In the genomic region with DNA sequence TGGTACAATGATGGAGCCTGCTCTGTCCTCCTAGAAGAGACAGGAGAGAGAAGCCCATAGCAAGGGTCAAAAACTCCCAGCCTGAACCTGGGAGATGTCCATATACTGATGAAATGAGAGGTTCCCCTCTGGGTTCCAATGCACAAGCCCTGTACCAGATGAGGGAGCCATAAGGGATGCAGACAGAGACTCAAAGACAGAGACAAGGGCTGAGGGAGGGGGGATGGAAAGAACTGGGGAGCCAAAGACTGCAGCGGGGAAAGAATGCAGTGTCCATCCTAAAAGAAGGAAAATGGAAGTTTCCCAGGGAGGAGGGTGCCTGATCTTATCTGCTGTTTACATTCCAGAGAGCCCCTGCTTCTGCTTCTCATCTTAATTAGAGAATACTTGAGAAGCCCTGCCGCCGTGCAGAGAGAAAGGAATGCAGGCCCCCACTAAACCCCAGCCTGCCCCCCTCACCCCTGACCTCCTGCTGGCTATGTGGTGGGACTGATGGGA, we compare ENCODE assay signal across 12 cellular contexts. TPM values are rescaled to one million over a fixed set of nuclear protein-coding genes. Genes with fewer than 3 reads are reported as not detected.
DNase-seq lines count a peak whose midpoint lies in the region; ATAC-seq and TF ChIP-seq lines count a peak whose summit lies in the region.
"Had no signal": no experiment of that assay in that cellular context is flagged by ENCODE, and none has a peak within 500 bp of the region (broad histone marks: within the 10 kb centered on the region; RNA-seq: fewer than 3 reads in every experiment).

No MANE protein-coding gene starts in this region.

- POLR2A ChIA-PET in AG04449 (lab: Yijun Ruan, JAX) (no interaction called here), HEK293 (lab: Yijun Ruan, JAX) (interaction anchor here (1.0 to 5.1 kb wide), 4 partner anchors 20 to 103 kb away, joined by 3 to 115 read pairs (median 4); a partner anchor contains a TSS)

- H3K4me3 ChIP-seq in AG04449 (ENCODE audit: low read depth, low read length) (no peak overlapping the region), HEK293 (ENCODE audit: low read depth, low read length) (no peak overlapping the region), mesodermal cell (ENCODE audit: extremely low read depth, insufficient read depth, low read length, poor library complexity, severe bottlenecking) (no peak overlapping the region), heart left ventricle (no peak overlapping the region)
- H3K4me3 ChIP-seq: breast epithelium, GM12878 had no signal

- intact Hi-C loops in heart left ventricle (cut with DNase I), result loop anchor here in 8 of 10 donors (5.0 to 10.0 kb wide), 6 partner anchors 74 to 822 kb away; no protein-coding TSS in a partner anchor

- CTCF ChIA-PET in AG04449 (lab: Yijun Ruan, JAX) (interaction anchor here (1.3 to 21.5 kb wide), 5 partner anchors 12 to 820 kb away, joined by 3 to 1953 read pairs (median 28); no protein-coding TSS in a partner anchor), HEK293 (lab: Yijun Ruan, JAX) (interaction anchor here (0.6 to 21.2 kb wide), 6 partner anchors 76 to 836 kb away, joined by 3 to 835 read pairs (median 32); a partner anchor contains a TSS)

- no peak for TF ChIP-seq POLR2A in heart left ventricle (IDR thresholded peaks at IDR 0.05)

- TF ChIP-seq CTCF in AG04449 (IDR thresholded peaks at IDR 0.05; ENCODE audit: insufficient read depth, low read length, missing control alignments) (peak; percentile 20), HEK293 (tag by site-specific recombination; IDR thresholded peaks at IDR 0.05) (no peak), heart left ventricle (IDR thresholded peaks at IDR 0.05) (no peak)

- no peaks in the 10 kb centered on the region for H3K36me3 ChIP-seq in HEK293 (ENCODE audit: control insufficient read depth in 2 of 2, insufficient read depth in 1 of 2, low read length in 2 of 2)
- H3K36me3 ChIP-seq in mesodermal cell (ENCODE audit: control insufficient read depth, insufficient read depth, low read length), result no peaks in the 10 kb centered on the region
- no peaks in the 10 kb centered on the region for H3K36me3 ChIP-seq in heart left ventricle
- H3K36me3 ChIP-seq: breast epithelium had no signal

- no peaks in the 10 kb centered on the region for H3K9me3 ChIP-seq in HEK293 (ENCODE audit: control insufficient read depth, insufficient read depth, low read depth, low read length)
- no peaks in the 10 kb centered on the region for H3K9me3 ChIP-seq in mesodermal cell (ENCODE audit: control insufficient read depth, low read length)
- H3K9me3 ChIP-seq in heart left ventricle, result no peaks in the 10 kb centered on the region
- H3K9me3 ChIP-seq: breast epithelium had no signal

- H3K27me3 ChIP-seq in heart left ventricle, result peaks cover 0 to 25% (median 0%) of the 10 kb centered on the region in 9 donors
- H3K27me3 ChIP-seq: breast epithelium had no signal

- WGBS in mesodermal cell (ENCODE audit: insufficient coverage in 2 of 2), 2 experiments, result 0 to 11% methylated on average over 1 of the region's 3 CpGs
- WGBS in heart left ventricle, 4 donors, result 29 to 48% (median 37%) methylated on average over 3 of the region's 3 CpGs

- H3K4me1 ChIP-seq in HEK293 (ENCODE audit: control insufficient read depth, insufficient read depth, low read length) (no peaks in the 10 kb centered on the region; the same call in 1 of the 2 replicates), mesodermal cell (ENCODE audit: control insufficient read depth, insufficient read depth, low read length, poor library complexity, severe bottlenecking) (peaks cover 56% of the 10 kb centered on the region), heart left ventricle (peaks cover 0 to 16% (median 0%) of the 10 kb centered on the region in 12 donors)

- DNase-seq in AG04449 (ENCODE audit: low read depth, low spot score) (peak; percentile 69), astrocyte of the hippocampus (ENCODE audit: low read depth, low spot score) (peak; percentile 82), heart left ventricle (no peak), glomerular visceral epithelial cell (ENCODE audit: extremely low spot score) (no peak), COR-L47 (lab: John Stamatoyannopoulos, UW) (no peak)
- DNase-seq: occipital lobe had no signal

- ATAC-seq in heart left ventricle (no peak), GM18868 (IDR thresholded peaks at IDR 0.05; ENCODE audit: unreplicated experiment) (no peak)
- ATAC-seq: activated T-helper 17 cell treated with anti-CD3 and anti-CD28 coated beads, Interleukin-2, amount 50 U/mL, for 72 hours; GM12878 had no signal

- H3K27ac ChIP-seq in HEK293 (ENCODE audit: extremely low read depth, low read depth, low read length) (no peak overlapping the region), mesodermal cell (ENCODE audit: low read depth, low read length, severe bottlenecking) (peak overlapping the region; percentile 99), heart left ventricle (no peak overlapping the region)
- H3K27ac ChIP-seq: breast epithelium had no signal

TF ChIP-seq in HEK293, 187 proteins besides CTCF, POLR2A, EP300 and RAD21:
- TF ChIP-seq OSR2 (tag by site-specific recombination; IDR thresholded peaks at IDR 0.05) (peak; percentile 53), GLIS1 (tag by site-specific recombination; IDR thresholded peaks at IDR 0.05) (peak; percentile 35), ZNF623 (tag by site-specific recombination; IDR thresholded peaks at IDR 0.05) (no peak)
- TF ChIP-seq, protein P1, sequence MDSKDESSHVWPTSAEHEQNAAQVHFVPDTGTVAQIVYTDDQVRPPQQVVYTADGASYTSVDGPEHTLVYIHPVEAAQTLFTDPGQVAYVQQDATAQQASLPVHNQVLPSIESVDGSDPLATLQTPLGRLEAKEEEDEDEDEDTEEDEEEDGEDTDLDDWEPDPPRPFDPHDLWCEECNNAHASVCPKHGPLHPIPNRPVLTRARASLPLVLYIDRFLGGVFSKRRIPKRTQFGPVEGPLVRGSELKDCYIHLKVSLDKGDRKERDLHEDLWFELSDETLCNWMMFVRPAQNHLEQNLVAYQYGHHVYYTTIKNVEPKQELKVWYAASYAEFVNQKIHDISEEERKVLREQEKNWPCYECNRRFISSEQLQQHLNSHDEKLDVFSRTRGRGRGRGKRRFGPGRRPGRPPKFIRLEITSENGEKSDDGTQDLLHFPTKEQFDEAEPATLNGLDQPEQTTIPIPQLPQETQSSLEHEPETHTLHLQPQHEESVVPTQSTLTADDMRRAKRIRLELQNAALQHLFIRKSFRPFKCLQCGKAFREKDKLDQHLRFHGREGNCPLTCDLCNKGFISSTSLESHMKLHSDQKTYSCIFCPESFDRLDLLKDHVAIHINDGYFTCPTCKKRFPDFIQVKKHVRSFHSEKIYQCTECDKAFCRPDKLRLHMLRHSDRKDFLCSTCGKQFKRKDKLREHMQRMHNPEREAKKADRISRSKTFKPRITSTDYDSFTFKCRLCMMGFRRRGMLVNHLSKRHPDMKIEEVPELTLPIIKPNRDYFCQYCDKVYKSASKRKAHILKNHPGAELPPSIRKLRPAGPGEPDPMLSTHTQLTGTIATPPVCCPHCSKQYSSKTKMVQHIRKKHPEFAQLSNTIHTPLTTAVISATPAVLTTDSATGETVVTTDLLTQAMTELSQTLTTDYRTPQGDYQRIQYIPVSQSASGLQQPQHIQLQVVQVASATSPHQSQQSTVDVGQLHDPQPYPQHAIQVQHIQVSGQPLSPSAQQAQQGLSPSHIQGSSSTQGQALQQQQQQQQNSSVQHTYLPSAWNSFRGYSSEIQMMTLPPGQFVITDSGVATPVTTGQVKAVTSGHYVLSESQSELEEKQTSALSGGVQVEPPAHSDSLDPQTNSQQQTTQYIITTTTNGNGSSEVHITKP (tag by site-specific recombination; IDR thresholded peaks at IDR 0.05), result peak; percentile 57; the same call in 1 of the 2 replicates
TF ChIP-seq in HEK293: peak in this region for 3.

RNA-seq across cellular contexts. Expression of a gene that starts 27.7 kb away (rescaled TPM):
- polyA plus RNA-seq in mesodermal cell (2013, experiment 1 of 2), result 2,534 TPM
- 2,467 TPM for polyA plus RNA-seq in mesodermal cell (2013, experiment 2 of 2)
- total RNA-seq in heart left ventricle, result 10 to 100 TPM in 3 of 9 donors, 1 to 10 TPM in 6; 3.4 to 88.2 (median 6.9) TPM
- 1 to 10 TPM; 6.1 to 8.7 TPM for polyA plus RNA-seq in heart left ventricle

RNA-seq across cellular contexts. Expression of a gene that starts 29.6 kb away (rescaled TPM):
- 346 TPM for polyA plus RNA-seq in mesodermal cell (2013, experiment 1 of 2)
- polyA plus RNA-seq in mesodermal cell (2013, experiment 2 of 2), result 376 TPM
- 100 to 1,000 TPM; 307 to 481 (median 348) TPM for total RNA-seq in heart left ventricle
- 100 to 1,000 TPM in 1 of 2 donors, 10 to 100 TPM in 1; 52.0 to 172 TPM for polyA plus RNA-seq in heart left ventricle

Comparison
In these comparisons a context has a peak if more than half of its experiments do, and no peak if none do; other contexts are left out.
1. DNase-seq: peak in AG04449 (single experiment) and astrocyte of the hippocampus (single experiment); none in heart left ventricle (0 of 5), glomerular visceral epithelial cell (single experiment) and COR-L47 (single experiment).